In genomic region chr1:242178924-242179708, GRCh38 we compare ENCODE assay signal across 17 cellular contexts.
A peak's percentile ranks its signal among the peaks of the same experiment; 100 is the strongest.
DNase-seq lines count a peak whose midpoint lies in the region; ATAC-seq lines count a peak whose summit lies in the region.
"Had no signal": no experiment of that assay in that cellular context is flagged by ENCODE, and none has a peak within 500 bp of the region (broad histone marks: within the 10 kb centered on the region; RNA-seq: fewer than 3 reads in every experiment).

No MANE protein-coding gene starts in this region.

- ATAC-seq in GM18520 (IDR thresholded peaks at IDR 0.05; ENCODE audit: unreplicated experiment), result no peak
- ATAC-seq: activated CD4-positive, alpha-beta T cell treated with anti-CD3 and anti-CD28 coated beads for 36 hours; activated T-cell treated with anti-CD3 and anti-CD28 coated beads, Interleukin-2, amount 50 U/mL, for 4 hours; left cardiac atrium; Right ventricle myocardium inferior; stimulated activated naive CD8-positive, alpha-beta T cell treated with anti-CD3 and anti-CD28 coated beads, Interleukin-15, amount 100 ng/mL, for 72 hours; T-helper 17 cell had no signal

- peak; percentile 32 for DNase-seq in NCI-H2171 treated with DMSO at 0.1 percent for 48 hours (lab: John Stamatoyannopoulos, UW)
- no peak for DNase-seq in NCI-H2171 (lab: John Stamatoyannopoulos, UW)
- DNase-seq in NCI-H146 treated with DMSO at 0.1 percent for 48 hours (lab: John Stamatoyannopoulos, UW; ENCODE audit: unreplicated experiment), result peak; percentile 44
- DNase-seq in globus pallidus (ENCODE audit: low spot score), result peak; percentile 64
- no peak for DNase-seq in stimulated activated naive CD4-positive, alpha-beta T cell (lab: John Stamatoyannopoulos, UW)
- DNase-seq in cerebellar cortex (ENCODE audit: low spot score), result no peak
- no peak for DNase-seq in SW480 (ENCODE audit: low spot score)
- DNase-seq: activated CD4-positive, alpha-beta T cell treated with anti-CD3 and anti-CD28 coated beads for 36 hours; activated naive CD8-positive, alpha-beta T cell treated with anti-CD3 and anti-CD28 coated beads for 36 hours; activated T-cell treated with anti-CD3 and anti-CD28 coated beads, Interleukin-2, amount 50 U/mL, for 4 hours; CD8-positive, alpha-beta memory T cell; left cardiac atrium; NCI-H82; stimulated activated naive CD8-positive, alpha-beta T cell treated with anti-CD3 and anti-CD28 coated beads, Interleukin-15, amount 100 ng/mL, for 72 hours; T-helper 17 cell had no signal

Comparison
In these comparisons a context has a peak if more than half of its experiments do, and no peak if none do; other contexts are left out.
1. DNase-seq: peak in NCI-H2171 treated with DMSO at 0.1 percent for 48 hours (single experiment), NCI-H146 treated with DMSO at 0.1 percent for 48 hours (single experiment) and globus pallidus (single experiment); none in NCI-H2171 (single experiment), stimulated activated naive CD4-positive, alpha-beta T cell (0 of 6), cerebellar cortex (single experiment) and SW480 (single experiment).